8 cellular contexts compared by ENCODE assay signal in the genomic region with DNA sequence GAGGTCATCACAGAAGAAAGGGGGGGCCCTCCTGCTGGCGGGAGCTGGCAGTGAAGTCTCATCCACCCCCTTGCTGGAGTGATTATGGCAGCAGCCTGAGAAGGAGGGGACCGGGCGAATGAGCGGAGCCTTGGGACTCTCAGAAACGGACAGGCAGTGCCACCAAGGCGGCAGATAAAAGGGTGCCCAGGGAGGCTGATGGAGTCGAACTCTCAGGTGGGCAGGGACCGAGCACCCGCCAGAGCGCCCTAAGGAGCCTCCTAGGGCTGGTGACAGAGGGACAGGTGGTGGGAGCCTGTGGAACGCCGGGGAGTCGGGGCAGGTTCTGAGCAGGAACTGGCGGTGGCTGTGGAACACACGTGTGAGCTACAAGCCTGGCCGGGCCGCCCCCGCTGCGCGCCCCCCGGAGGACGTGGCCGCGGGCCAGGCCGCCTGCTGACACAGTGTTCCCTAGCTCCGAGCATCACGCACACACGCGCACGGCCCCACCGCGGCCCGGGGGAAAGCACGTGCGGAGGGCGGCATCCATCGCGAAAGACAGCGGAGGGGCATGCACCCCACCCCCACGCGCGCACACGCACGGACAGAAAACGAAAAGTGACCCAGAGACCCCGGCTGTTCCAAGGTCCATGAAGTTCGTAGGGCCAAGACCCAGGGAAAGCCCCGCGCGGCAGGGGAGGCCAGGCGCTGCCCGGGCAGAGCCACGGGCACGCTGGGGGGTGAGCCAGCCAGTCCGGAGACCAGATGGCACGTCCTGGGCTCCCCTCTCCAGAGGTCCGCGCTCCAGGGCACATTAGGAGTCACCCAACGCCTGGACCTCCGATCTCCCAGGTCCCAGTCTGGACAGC. TPM values are rescaled to one million over a fixed set of nuclear protein-coding genes. Genes with fewer than 3 reads are reported as not detected.
A peak's percentile ranks its signal among the peaks of the same experiment; 100 is the strongest.
DNase-seq lines count a peak whose midpoint lies in the region; ATAC-seq and TF ChIP-seq lines count a peak whose summit lies in the region.

No MANE protein-coding gene starts in this region.

- DNase-seq in NCI-H2107 treated with DMSO at 0.1 percent for 48 hours (lab: John Stamatoyannopoulos, UW; ENCODE audit: unreplicated experiment), result peak; percentile 26
- no peak for DNase-seq in NCI-H2107 (lab: John Stamatoyannopoulos, UW)
- DNase-seq in NCI-H1092 (lab: John Stamatoyannopoulos, UW), result peak; percentile 53
- peak; percentile 62 for DNase-seq in activated CD8-positive, alpha-beta memory T cell treated with anti-CD3 and anti-CD28 coated beads, Interleukin-2, amount 50 U/mL, for 4 hours
- peak; percentile 62 for DNase-seq in fibroblast of peridontal ligament (ENCODE audit: extremely low read depth)
- DNase-seq in transverse colon, result peak; percentile 21

- no peak for TF ChIP-seq EP300 in transverse colon (IDR thresholded peaks at IDR 0.05; ENCODE audit: low read depth)

- H3K9me3 ChIP-seq in neuron (ENCODE audit: low read length), result no peaks in the 10 kb centered on the region
- H3K9me3 ChIP-seq in transverse colon, result no peaks in the 10 kb centered on the region

- 1% methylated on average over 46 of the region's 60 CpGs; no CpG with 5 or more reads in 1 of the 2 donors for WGBS in transverse colon (ENCODE audit: low coverage in 1 of 2), 2 donors

- peak; percentile 39 for ATAC-seq in HG02571 (IDR thresholded peaks at IDR 0.05; ENCODE audit: unreplicated experiment)

- TF ChIP-seq POLR2A in transverse colon (IDR thresholded peaks at IDR 0.05), result no peak

- H3K36me3 ChIP-seq in neuron (ENCODE audit: insufficient read depth, low read length), result peaks cover 20% of the 10 kb centered on the region
- H3K36me3 ChIP-seq in transverse colon, result no peaks in the 10 kb centered on the region

- H3K27me3 ChIP-seq in neuron (ENCODE audit: insufficient read depth, low read length) (no peaks in the 10 kb centered on the region), transverse colon (peaks cover 48% of the 10 kb centered on the region)

- no peak overlapping the region for H3K27ac ChIP-seq in transverse colon

- TF ChIP-seq CTCF in transverse colon (IDR thresholded peaks at IDR 0.05), result no peak

- peaks cover 31% of the 10 kb centered on the region for H3K4me1 ChIP-seq in neuron (ENCODE audit: insufficient read depth, low read length)
- peaks cover 6 to 27% (median 22%) of the 10 kb centered on the region in 4 donors for H3K4me1 ChIP-seq in transverse colon

- in situ Hi-C loops in transverse colon (cut with MboI; ENCODE audit: low pct_ligation_motif_present in 1 of 4, low pct_unique_long_range_greater_than_20kb in 1 of 4, low sequenced_read_pairs in 3 of 4), result no loop called here

- intact Hi-C loops in transverse colon (cut with DNase I; ENCODE audit: low total_unique reads), result no loop called here

- H2AFZ ChIP-seq in neuron (ENCODE audit: low read depth, low read length), result no peak overlapping the region

- peak overlapping the region; percentile 29 for H3K4me3 ChIP-seq in neuron (ENCODE audit: low read length)
- peak overlapping the region; percentile 38 to 64 (median 48) for H3K4me3 ChIP-seq in transverse colon

RNA-seq across cellular contexts. Expression of a gene that starts 1.0 kb away (rescaled TPM):
- 1 to 10 TPM in 1 of 4 donors, under 1 TPM in 2, not detected in 1; 0.16 to 2.2 (median 0.41) TPM for total RNA-seq in transverse colon

RNA-seq across cellular contexts. Expression of a gene that starts 38.8 kb away (rescaled TPM):
- total RNA-seq in transverse colon, result 100 to 1,000 TPM; 105 to 127 (median 123) TPM

RNA-seq across cellular contexts. Expression of a gene that starts 38.9 kb away (rescaled TPM):
- 100 to 1,000 TPM in 1 of 4 donors, 10 to 100 TPM in 3; 32.9 to 103 (median 40.4) TPM for total RNA-seq in transverse colon

RNA-seq across cellular contexts. Expression of a gene that starts 53.1 kb away (rescaled TPM):
- 10 to 100 TPM in 1 of 4 donors, under 1 TPM in 1, not detected in 2; 0.55 to 15.0 TPM for total RNA-seq in transverse colon
